In genomic region chr3:186806173-186807055, GRCh38 we compare ENCODE assay signal across 2 cellular contexts.
TF ChIP-seq lines count a peak whose summit lies in the region.

Gene RFC4, minus strand, starts transcription at chr3:186806482. Its CDS starts 1,769 bp downstream, at chr3:186804713.

TF ChIP-seq in IMR-90, 13 proteins besides CTCF, POLR2A, EP300 and RAD21 (continued from another document):
- TF ChIP-seq, protein P1, sequence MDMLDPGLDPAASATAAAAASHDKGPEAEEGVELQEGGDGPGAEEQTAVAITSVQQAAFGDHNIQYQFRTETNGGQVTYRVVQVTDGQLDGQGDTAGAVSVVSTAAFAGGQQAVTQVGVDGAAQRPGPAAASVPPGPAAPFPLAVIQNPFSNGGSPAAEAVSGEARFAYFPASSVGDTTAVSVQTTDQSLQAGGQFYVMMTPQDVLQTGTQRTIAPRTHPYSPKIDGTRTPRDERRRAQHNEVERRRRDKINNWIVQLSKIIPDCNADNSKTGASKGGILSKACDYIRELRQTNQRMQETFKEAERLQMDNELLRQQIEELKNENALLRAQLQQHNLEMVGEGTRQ (IDR thresholded peaks at IDR 0.05; ENCODE audit: low read depth, low read length) = peak; percentile 14; the same call in 1 of the 2 replicates
- TF ChIP-seq BHLHE40 (IDR thresholded peaks at IDR 0.05; ENCODE audit: low read depth, low read length) = no peak
- no peak for TF ChIP-seq SMC3 (IDR thresholded peaks at IDR 0.05; ENCODE audit: low read depth, low read length)
- TF ChIP-seq ELK1 (IDR thresholded peaks at IDR 0.05; ENCODE audit: borderline replicate concordance, low read depth, low read length) = no peak
- TF ChIP-seq MAZ (IDR thresholded peaks at IDR 0.05; ENCODE audit: borderline replicate concordance, low read depth, low read length) = 0 out of 2 replicates have a peak, but pooled peaks have one; percentile 33

TF ChIP-seq in PFSK-1, 5 proteins besides CTCF, POLR2A, EP300 and RAD21 (continued from another document):
- TF ChIP-seq, protein P2, sequence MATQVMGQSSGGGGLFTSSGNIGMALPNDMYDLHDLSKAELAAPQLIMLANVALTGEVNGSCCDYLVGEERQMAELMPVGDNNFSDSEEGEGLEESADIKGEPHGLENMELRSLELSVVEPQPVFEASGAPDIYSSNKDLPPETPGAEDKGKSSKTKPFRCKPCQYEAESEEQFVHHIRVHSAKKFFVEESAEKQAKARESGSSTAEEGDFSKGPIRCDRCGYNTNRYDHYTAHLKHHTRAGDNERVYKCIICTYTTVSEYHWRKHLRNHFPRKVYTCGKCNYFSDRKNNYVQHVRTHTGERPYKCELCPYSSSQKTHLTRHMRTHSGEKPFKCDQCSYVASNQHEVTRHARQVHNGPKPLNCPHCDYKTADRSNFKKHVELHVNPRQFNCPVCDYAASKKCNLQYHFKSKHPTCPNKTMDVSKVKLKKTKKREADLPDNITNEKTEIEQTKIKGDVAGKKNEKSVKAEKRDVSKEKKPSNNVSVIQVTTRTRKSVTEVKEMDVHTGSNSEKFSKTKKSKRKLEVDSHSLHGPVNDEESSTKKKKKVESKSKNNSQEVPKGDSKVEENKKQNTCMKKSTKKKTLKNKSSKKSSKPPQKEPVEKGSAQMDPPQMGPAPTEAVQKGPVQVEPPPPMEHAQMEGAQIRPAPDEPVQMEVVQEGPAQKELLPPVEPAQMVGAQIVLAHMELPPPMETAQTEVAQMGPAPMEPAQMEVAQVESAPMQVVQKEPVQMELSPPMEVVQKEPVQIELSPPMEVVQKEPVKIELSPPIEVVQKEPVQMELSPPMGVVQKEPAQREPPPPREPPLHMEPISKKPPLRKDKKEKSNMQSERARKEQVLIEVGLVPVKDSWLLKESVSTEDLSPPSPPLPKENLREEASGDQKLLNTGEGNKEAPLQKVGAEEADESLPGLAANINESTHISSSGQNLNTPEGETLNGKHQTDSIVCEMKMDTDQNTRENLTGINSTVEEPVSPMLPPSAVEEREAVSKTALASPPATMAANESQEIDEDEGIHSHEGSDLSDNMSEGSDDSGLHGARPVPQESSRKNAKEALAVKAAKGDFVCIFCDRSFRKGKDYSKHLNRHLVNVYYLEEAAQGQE (IDR thresholded peaks at IDR 0.05; ENCODE audit: insufficient read depth in 1 of 2, low read depth in 2 of 2, low read length in 2 of 2) = 0 out of 4 replicates have a peak, but pooled peaks of 1 of the 2 experiments have one; percentile 17
- no peak for TF ChIP-seq SIN3A (IDR thresholded peaks at IDR 0.05; ENCODE audit: borderline replicate concordance, insufficient read depth, low read length)
